In genomic region chr9:127919253-127919815, GRCh38 we compare ENCODE assay signal across 8 cellular contexts. TPM values are rescaled to one million over a fixed set of nuclear protein-coding genes. Genes with fewer than 3 reads are reported as not detected.
DNase-seq lines count a peak whose midpoint lies in the region; TF ChIP-seq lines count a peak whose summit lies in the region.

No MANE protein-coding gene starts in this region.

- peaks cover 48% of the 10 kb centered on the region for H3K4me1 Mint-ChIP-seq in activated naive CD4-positive, alpha-beta T cell treated with anti-CD3 and anti-CD28 coated beads, Interleukin-2, amount 50 U/mL, for 24 hours
- H3K4me1 Mint-ChIP-seq in activated naive CD8-positive, alpha-beta T cell treated with anti-CD3 and anti-CD28 coated beads for 36 hours, result peaks cover 42% of the 10 kb centered on the region
- peaks cover 64% of the 10 kb centered on the region for H3K4me1 Mint-ChIP-seq in stimulated activated naive CD8-positive, alpha-beta T cell treated with anti-CD3 and anti-CD28 coated beads, Interleukin-15, Interleukin-2, amounts not matched to agents 100 ng/mL and 50 ng/mL, for 24 hours (ENCODE audit: low read depth)
- peaks cover 29% of the 10 kb centered on the region for H3K4me1 Mint-ChIP-seq in nephron progenitor cell

- H3K4me1 ChIP-seq in left ventricle myocardium inferior, result peaks cover 63% of the 10 kb centered on the region

- no peak for TF ChIP-seq CTCF in left ventricle myocardium inferior (IDR thresholded peaks at IDR 0.05; ENCODE audit: borderline replicate concordance)
- TF ChIP-seq CTCF in nephron progenitor cell (IDR thresholded peaks at IDR 0.05), result no peak

- no peak overlapping the region for H3K4me3 Mint-ChIP-seq in activated naive CD4-positive, alpha-beta T cell treated with anti-CD3 and anti-CD28 coated beads, Interleukin-2, amount 50 U/mL, for 24 hours
- H3K4me3 Mint-ChIP-seq in activated naive CD8-positive, alpha-beta T cell treated with anti-CD3 and anti-CD28 coated beads for 36 hours, result no peak overlapping the region
- H3K4me3 Mint-ChIP-seq in stimulated activated naive CD8-positive, alpha-beta T cell treated with anti-CD3 and anti-CD28 coated beads, Interleukin-15, Interleukin-2, amounts not matched to agents 100 ng/mL and 50 ng/mL, for 24 hours, result peak overlapping the region; percentile 35
- no peak overlapping the region for H3K4me3 Mint-ChIP-seq in nephron progenitor cell

- no peaks in the 10 kb centered on the region for H3K36me3 ChIP-seq in left ventricle myocardium inferior

- no peaks in the 10 kb centered on the region for H3K36me3 Mint-ChIP-seq in activated naive CD4-positive, alpha-beta T cell treated with anti-CD3 and anti-CD28 coated beads, Interleukin-2, amount 50 U/mL, for 24 hours
- no peaks in the 10 kb centered on the region for H3K36me3 Mint-ChIP-seq in activated naive CD8-positive, alpha-beta T cell treated with anti-CD3 and anti-CD28 coated beads for 36 hours
- H3K36me3 Mint-ChIP-seq in stimulated activated naive CD8-positive, alpha-beta T cell treated with anti-CD3 and anti-CD28 coated beads, Interleukin-15, Interleukin-2, amounts not matched to agents 100 ng/mL and 50 ng/mL, for 24 hours (ENCODE audit: low read depth), result no peaks in the 10 kb centered on the region
- H3K36me3 Mint-ChIP-seq in nephron progenitor cell (ENCODE audit: low read depth), result no peaks in the 10 kb centered on the region

- H3K27ac ChIP-seq in left ventricle myocardium inferior (replicated peaks), result peak overlapping the region; percentile 82

- H3K27me3 Mint-ChIP-seq in activated naive CD4-positive, alpha-beta T cell treated with anti-CD3 and anti-CD28 coated beads, Interleukin-2, amount 50 U/mL, for 24 hours, result peaks cover 2% of the 10 kb centered on the region
- no peaks in the 10 kb centered on the region for H3K27me3 Mint-ChIP-seq in activated naive CD8-positive, alpha-beta T cell treated with anti-CD3 and anti-CD28 coated beads for 36 hours
- H3K27me3 Mint-ChIP-seq in stimulated activated naive CD8-positive, alpha-beta T cell treated with anti-CD3 and anti-CD28 coated beads, Interleukin-15, Interleukin-2, amounts not matched to agents 100 ng/mL and 50 ng/mL, for 24 hours, result no peaks in the 10 kb centered on the region
- peaks cover 42% of the 10 kb centered on the region for H3K27me3 Mint-ChIP-seq in nephron progenitor cell (ENCODE audit: low read depth, poor library complexity)

- H3K4me3 ChIP-seq in left ventricle myocardium inferior, result no peak overlapping the region

- H3K27ac Mint-ChIP-seq in activated naive CD4-positive, alpha-beta T cell treated with anti-CD3 and anti-CD28 coated beads, Interleukin-2, amount 50 U/mL, for 24 hours, result peak overlapping the region; percentile 26
- H3K27ac Mint-ChIP-seq in activated naive CD8-positive, alpha-beta T cell treated with anti-CD3 and anti-CD28 coated beads for 36 hours, result peak overlapping the region; percentile 3
- peak overlapping the region; percentile 87 for H3K27ac Mint-ChIP-seq in stimulated activated naive CD8-positive, alpha-beta T cell treated with anti-CD3 and anti-CD28 coated beads, Interleukin-15, Interleukin-2, amounts not matched to agents 100 ng/mL and 50 ng/mL, for 24 hours
- no peak overlapping the region for H3K27ac Mint-ChIP-seq in nephron progenitor cell

- H3K9me3 Mint-ChIP-seq in activated naive CD4-positive, alpha-beta T cell treated with anti-CD3 and anti-CD28 coated beads, Interleukin-2, amount 50 U/mL, for 24 hours, result no peaks in the 10 kb centered on the region
- H3K9me3 Mint-ChIP-seq in activated naive CD8-positive, alpha-beta T cell treated with anti-CD3 and anti-CD28 coated beads for 36 hours, result no peaks in the 10 kb centered on the region
- H3K9me3 Mint-ChIP-seq in stimulated activated naive CD8-positive, alpha-beta T cell treated with anti-CD3 and anti-CD28 coated beads, Interleukin-15, Interleukin-2, amounts not matched to agents 100 ng/mL and 50 ng/mL, for 24 hours, result no peaks in the 10 kb centered on the region
- H3K9me3 Mint-ChIP-seq in nephron progenitor cell, result no peaks in the 10 kb centered on the region

- intact Hi-C loops in left ventricle myocardium inferior (cut with micrococcal nuclease), result no loop called here

- peaks cover 21% of the 10 kb centered on the region for H3K27me3 ChIP-seq in left ventricle myocardium inferior (ENCODE audit: low read depth)

- no peaks in the 10 kb centered on the region for H3K9me3 ChIP-seq in left ventricle myocardium inferior (replicated peaks)

- DNase-seq in activated naive CD4-positive, alpha-beta T cell treated with anti-CD3 and anti-CD28 coated beads, Interleukin-2, amount 50 U/mL, for 16 hours, result no peak
- DNase-seq in activated naive CD8-positive, alpha-beta T cell treated with anti-CD3 and anti-CD28 coated beads for 36 hours, result peak; percentile 54
- DNase-seq in left ventricle myocardium inferior (peak; percentile 82), nephron progenitor cell (no peak), NCI-H1417 treated with DMSO at 0.1 percent for 48 hours (lab: John Stamatoyannopoulos, UW) (no peak), KG1 (lab: John Stamatoyannopoulos, UW) (no peak)

RNA-seq across cellular contexts. Expression of gene ST6GALNAC4, which starts 2.5 kb away (rescaled TPM):
- total RNA-seq in activated naive CD8-positive, alpha-beta T cell treated with anti-CD3 and anti-CD28 coated beads for 36 hours, result 10 to 100 TPM; 45.3 to 51.2 TPM
- 31.3 TPM for total RNA-seq in left ventricle myocardium inferior

RNA-seq across cellular contexts. Expression of gene PIP5KL1, which starts 11.2 kb away (rescaled TPM):
- 1 to 10 TPM; 2.3 to 3.2 TPM for total RNA-seq in activated naive CD8-positive, alpha-beta T cell treated with anti-CD3 and anti-CD28 coated beads for 36 hours
- total RNA-seq in left ventricle myocardium inferior, result 0.85 TPM

RNA-seq across cellular contexts. Expression of gene DPM2, which starts 18.3 kb away (rescaled TPM):
- total RNA-seq in activated naive CD8-positive, alpha-beta T cell treated with anti-CD3 and anti-CD28 coated beads for 36 hours, result 10 to 100 TPM; 55.4 to 57.6 TPM
- total RNA-seq in left ventricle myocardium inferior, result 14.0 TPM

RNA-seq across cellular contexts. Expression of gene ST6GALNAC6, which starts 19.9 kb away (rescaled TPM):
- 10 to 100 TPM; 44.5 to 45.1 TPM for total RNA-seq in activated naive CD8-positive, alpha-beta T cell treated with anti-CD3 and anti-CD28 coated beads for 36 hours
- 48.4 TPM for total RNA-seq in left ventricle myocardium inferior

RNA-seq across cellular contexts. Expression of gene AK1, which starts 41.9 kb away (rescaled TPM):
- total RNA-seq in activated naive CD8-positive, alpha-beta T cell treated with anti-CD3 and anti-CD28 coated beads for 36 hours, result 10 to 100 TPM in 1 of 2 experiments, 1 to 10 TPM in 1; 9.9 to 11.7 TPM
- 844 TPM for total RNA-seq in left ventricle myocardium inferior

Comparison
In these comparisons a context has a peak if more than half of its experiments do, and no peak if none do; other contexts are left out.
1. DNase-seq: peak in activated naive CD8-positive, alpha-beta T cell treated with anti-CD3 and anti-CD28 coated beads for 36 hours (single experiment) and left ventricle myocardium inferior (single experiment); none in activated naive CD4-positive, alpha-beta T cell treated with anti-CD3 and anti-CD28 coated beads, Interleukin-2, amount 50 U/mL, for 16 hours (single experiment), nephron progenitor cell (single experiment), NCI-H1417 treated with DMSO at 0.1 percent for 48 hours (single experiment) and KG1 (single experiment).